Comparison of ENCODE assay signal across 20 cellular contexts in the genomic region with DNA sequence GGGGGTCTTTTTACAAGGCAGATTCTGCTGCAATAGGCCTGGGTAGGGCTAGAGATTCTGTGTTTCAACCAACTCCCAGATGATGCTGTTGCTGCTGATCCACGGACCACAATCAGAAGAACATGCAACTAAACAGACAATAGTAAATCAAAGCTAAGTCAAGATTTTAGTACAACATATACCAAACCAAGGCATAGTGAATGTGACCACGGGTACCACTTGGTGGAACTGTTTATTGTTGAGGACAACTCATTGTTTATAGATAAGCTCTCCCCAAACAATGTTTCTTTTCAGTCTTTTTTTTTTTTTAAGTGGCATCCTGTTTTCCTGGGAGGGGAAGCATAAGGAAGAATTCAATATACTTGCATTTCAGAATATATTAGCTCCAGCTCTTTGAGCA. TPM values are rescaled to one million over a fixed set of nuclear protein-coding genes. Genes with fewer than 3 reads are reported as not detected.
DNase-seq lines count a peak whose midpoint lies in the region; ATAC-seq, FAIRE-seq and TF ChIP-seq lines count a peak whose summit lies in the region.
"Had no signal": no experiment of that assay in that cellular context is flagged by ENCODE, and none has a peak within 500 bp of the region (broad histone marks: within the 10 kb centered on the region; RNA-seq: fewer than 3 reads in every experiment).

No MANE protein-coding gene starts in this region.

- no peaks in the 10 kb centered on the region for H3K9me2 ChIP-seq in neural cell (ENCODE audit: insufficient read depth, low read length)
- H3K9me2 ChIP-seq: SK-N-SH had no signal

- no peaks in the 10 kb centered on the region for H3K9me3 Mint-ChIP-seq in endodermal cell
- H3K9me3 Mint-ChIP-seq in WTC11, result no peaks in the 10 kb centered on the region

- H3K9me3 ChIP-seq in endodermal cell (ENCODE audit: control insufficient read depth, low read length) (no peaks in the 10 kb centered on the region), neural cell (ENCODE audit: low read length) (no peaks in the 10 kb centered on the region)
- H3K9me3 ChIP-seq: MG63, SK-N-SH had no signal

- TF ChIP-seq CTCF in endodermal cell (conservative IDR thresholded peaks at IDR 0.05) (no peak), neural cell (IDR thresholded peaks at IDR 0.05; ENCODE audit: poor library complexity, severe bottlenecking) (no peak), WTC11 (IDR thresholded peaks at IDR 0.05) (no peak)

- no peaks in the 10 kb centered on the region for H4K20me1 ChIP-seq in neural cell (ENCODE audit: insufficient read depth)

- peak; percentile 47 for FAIRE-seq in GM18507 (lab: Jason Lieb, UNC)
- FAIRE-seq: K562 had no signal

- H3K4me3 Mint-ChIP-seq in endodermal cell, result no peak overlapping the region
- no peak overlapping the region for H3K4me3 Mint-ChIP-seq in WTC11

- WGBS in endodermal cell (ENCODE audit: insufficient coverage in 1 of 2, insufficient read length in 1 of 2), 2 experiments, result 77 to 90% methylated on average over 2 of the region's 2 CpGs

- H3K4me2 ChIP-seq in neural cell (ENCODE audit: low read length), result no peak overlapping the region
- H3K4me2 ChIP-seq: SK-N-SH had no signal

- peaks cover 23% of the 10 kb centered on the region for H3K4me1 Mint-ChIP-seq in endodermal cell
- H3K4me1 Mint-ChIP-seq in WTC11, result peaks cover 18% of the 10 kb centered on the region

- POLR2A ChIA-PET in WTC11 (lab: Charles Lee), result no interaction called here

- no peaks in the 10 kb centered on the region for H3K36me3 ChIP-seq in endodermal cell (ENCODE audit: control insufficient read depth, insufficient read depth, low read length)
- H3K36me3 ChIP-seq in neural cell (ENCODE audit: insufficient read depth, low read length), result no peaks in the 10 kb centered on the region
- H3K36me3 ChIP-seq: MG63 had no signal

- no peaks in the 10 kb centered on the region for H3K27me3 ChIP-seq in endodermal cell (ENCODE audit: control insufficient read depth, insufficient read depth, low read length, poor library complexity, severe bottlenecking)
- no peaks in the 10 kb centered on the region for H3K27me3 ChIP-seq in neural cell (ENCODE audit: insufficient read depth, low read depth, low read length)
- H3K27me3 ChIP-seq: MG63 had no signal

- peaks cover 3% of the 10 kb centered on the region for H3F3A ChIP-seq in neural cell (ENCODE audit: insufficient read depth, low read length, poor library complexity, severe bottlenecking)

- no peak for ATAC-seq in WTC11
- ATAC-seq: HepG2, K562 had no signal

- TF ChIP-seq RAD21 in neural cell (conservative IDR thresholded peaks at IDR 0.05), result no peak

- no peaks in the 10 kb centered on the region for H3K79me2 ChIP-seq in neural cell (replicated peaks; ENCODE audit: insufficient read depth, low read length)

- no peaks in the 10 kb centered on the region for H3K36me3 Mint-ChIP-seq in endodermal cell (ENCODE audit: low read depth)
- no peaks in the 10 kb centered on the region for H3K36me3 Mint-ChIP-seq in WTC11

- H3K4me3 ChIP-seq in endodermal cell (ENCODE audit: low read length) (no peak overlapping the region), neural cell (ENCODE audit: low read length) (no peak overlapping the region)
- H3K4me3 ChIP-seq: K562, MG63 had no signal

- no peak for TF ChIP-seq EP300 in neural cell (conservative IDR thresholded peaks at IDR 0.05; ENCODE audit: poor library complexity, severe bottlenecking)

- H3K27me3 Mint-ChIP-seq in endodermal cell (ENCODE audit: insufficient read depth) (peaks cover 4% of the 10 kb centered on the region), WTC11 (ENCODE audit: low read depth) (peaks cover 6% of the 10 kb centered on the region; the same call in 1 of the 2 replicates)

- H3K27ac ChIP-seq in endodermal cell (ENCODE audit: low read depth, low read length) (peak overlapping the region; percentile 78), neural cell (ENCODE audit: low read length) (peak overlapping the region; percentile 10), substantia nigra (ENCODE audit: low read depth, low read length, poor library complexity, severe bottlenecking) (peak overlapping the region; percentile 69)
- H3K27ac ChIP-seq: C4-2B had no signal

- CTCF ChIA-PET in WTC11 (lab: Charles Lee), result no interaction called here

- no peak overlapping the region for H3K27ac Mint-ChIP-seq in endodermal cell
- H3K27ac Mint-ChIP-seq in WTC11, result no peak overlapping the region

- peaks cover 4% of the 10 kb centered on the region for H3K4me1 ChIP-seq in endodermal cell (ENCODE audit: control insufficient read depth, insufficient read depth, low read length)

- H3K9ac ChIP-seq in endodermal cell (ENCODE audit: extremely low read depth, low read length, poor library complexity, severe bottlenecking) (no peak overlapping the region), neural cell (ENCODE audit: low read length) (no peak overlapping the region)
- H3K9ac ChIP-seq: SK-N-SH had no signal

- no peak for DNase-seq in GM18507 (ENCODE audit: extremely low spot score, insufficient read length, low read depth)
- DNase-seq in endodermal cell, result no peak
- DNase-seq in substantia nigra (lab: John Stamatoyannopoulos, UW), result peak in 1 of 49 donors; percentile 16
- DNase-seq in NCI-H510A (lab: John Stamatoyannopoulos, UW), result no peak
- DNase-seq in dedifferentiated amniotic fluid mesenchymal stem cell (ENCODE audit: extremely low spot score), result no peak
- no peak for DNase-seq in iPS-NIHi7 (ENCODE audit: extremely low spot score)
- DNase-seq in WTC11 (ENCODE audit: low spot score), result no peak
- DNase-seq: EL, GF-D8, MG63, NCI-H1048, NCI-H1436, NCI-H1930, NCI-H748 treated with DMSO at 0.1 percent for 48 hours, SIG-M5, SK-N-SH had no signal

- H2AFZ ChIP-seq in neural cell (ENCODE audit: low read depth, low read length), result no peak overlapping the region

TF ChIP-seq in neural cell, 6 proteins besides CTCF, POLR2A, EP300 and RAD21 (continues in another document):
- TF ChIP-seq POLR2AphosphoS5 (IDR thresholded peaks at IDR 0.05) (no peak), TAF1 (IDR thresholded peaks at IDR 0.05; ENCODE audit: low read depth) (no peak), REST (IDR thresholded peaks at IDR 0.05; ENCODE audit: borderline replicate concordance) (no peak), EZH2 (IDR thresholded peaks at IDR 0.05; ENCODE audit: borderline replicate concordance, insufficient read depth, low read length, poor library complexity, severe bottlenecking) (no peak)

TF ChIP-seq in WTC11, 78 proteins besides CTCF, POLR2A, EP300 and RAD21:
- TF ChIP-seq ZBTB21 (CRISPR knock-in tag; IDR thresholded peaks at IDR 0.05; ENCODE audit: borderline replicate concordance), result no peak
- no peak for TF ChIP-seq NR1H2 (CRISPR knock-in tag; IDR thresholded peaks at IDR 0.05)

RNA-seq across cellular contexts. Expression of gene DARS1, which starts 36.0 kb away (rescaled TPM):
- 10 to 100 TPM; 70.5 to 75.9 TPM for total RNA-seq in endodermal cell
- polyA plus RNA-seq in endodermal cell (2013, experiment 1 of 2), result 107 TPM
- polyA plus RNA-seq in endodermal cell (2013, experiment 2 of 2), result 103 TPM
- 37.9 and 38.7 TPM in 2 replicates for polyA plus RNA-seq in neural cell
- polyA minus RNA-seq in neural cell, result 33.8 and 44.1 TPM in 2 replicates
- 80.9 to 95.5 TPM (median 91.7 TPM) in 3 replicates for total RNA-seq in WTC11 (2021)

Comparison
In these comparisons a context has a peak if more than half of its experiments do, and no peak if none do; other contexts are left out.
1. H3K27ac ChIP-seq: peak in every context shown above with its lines; median percentile 78 in endodermal cell; 69 in substantia nigra; 10 in neural cell.